Comparison of ENCODE assay signal across 21 cellular contexts in genomic region chr13:45538382-45538781, GRCh38.
A peak's percentile ranks its signal among the peaks of the same experiment; 100 is the strongest.
DNase-seq lines count a peak whose midpoint lies in the region; ATAC-seq and TF ChIP-seq lines count a peak whose summit lies in the region.
"Had no signal": no experiment of that assay in that cellular context is flagged by ENCODE, and none has a peak within 500 bp of the region (broad histone marks: within the 10 kb centered on the region; RNA-seq: fewer than 3 reads in every experiment).

No MANE protein-coding gene starts in this region.

- H2AK5ac ChIP-seq in IMR-90 (ENCODE audit: low read depth, low read length), result peak overlapping the region; percentile 43; the same call in 1 of the 2 replicates

- H4K8ac ChIP-seq in IMR-90 (ENCODE audit: low read depth in 2 of 2, low read length in 2 of 2), result no peak overlapping the region

- no TSS peak for BruUV-seq in IMR-90 (replicated peaks; lab: Mats Ljungman, UMichigan)

- H2BK5ac ChIP-seq in IMR-90 (ENCODE audit: low read depth, low read length, poor library complexity, severe bottlenecking), result no peak overlapping the region

- TF ChIP-seq CTCF in CD8-positive, alpha-beta T cell (IDR thresholded peaks at IDR 0.05), result no peak
- TF ChIP-seq CTCF in IMR-90 (conservative IDR thresholded peaks at IDR 0.05; ENCODE audit: low read depth, low read length), result no peak

- H2AFZ ChIP-seq in IMR-90 (replicated peaks; ENCODE audit: low read length, poor library complexity), result peak overlapping the region; percentile 49

- H3K9me1 ChIP-seq in IMR-90 (ENCODE audit: insufficient read depth, low read length), result peaks cover 4% of the 10 kb centered on the region; the same call in 1 of the 2 replicates

- no peak overlapping the region for H3K4me3 ChIP-seq in CD8-positive, alpha-beta T cell (ENCODE audit: low read depth, low read length)
- no peak overlapping the region for H3K4me3 ChIP-seq in IMR-90 (ENCODE audit: insufficient read depth, low read depth, low read length)
- H3K4me3 ChIP-seq: heart left ventricle, skin epidermis, upper lobe of right lung had no signal

- H3K9ac ChIP-seq in IMR-90 (ENCODE audit: low read depth, low read length), result no peak overlapping the region

- in situ Hi-C loops in IMR-90 (cut with MboI; ENCODE audit: low sequenced_read_pairs), result loop anchor here (10.0 kb wide), 1 partner anchor 64 kb away; no protein-coding TSS in a partner anchor

- H4K5ac ChIP-seq in IMR-90 (ENCODE audit: low read depth, low read length), result no peak overlapping the region

- H3K23ac ChIP-seq in IMR-90 (ENCODE audit: low read depth, low read length), result no peak overlapping the region

- no peaks in the 10 kb centered on the region for H3K9me3 ChIP-seq in CD8-positive, alpha-beta T cell (ENCODE audit: low read length)
- no peaks in the 10 kb centered on the region for H3K9me3 ChIP-seq in IMR-90 (ENCODE audit: control insufficient read depth, insufficient read depth, low read length)
- H3K9me3 ChIP-seq: heart left ventricle, upper lobe of right lung had no signal

- no peak overlapping the region for H3K18ac ChIP-seq in IMR-90 (ENCODE audit: low read depth, low read length)

- peaks cover 19% of the 10 kb centered on the region for H3K36me3 ChIP-seq in CD8-positive, alpha-beta T cell (ENCODE audit: insufficient read depth, low read length)
- H3K36me3 ChIP-seq in IMR-90 (ENCODE audit: control insufficient read depth, insufficient read depth, low read length), result peaks cover 24% of the 10 kb centered on the region

- CTCF ChIA-PET in CD8-positive, alpha-beta T cell (lab: Charles Lee), result no interaction called here
- CTCF ChIA-PET in IMR-90 (lab: Yijun Ruan, JAX), result interaction anchor here (0.7 kb wide), 1 partner anchor 17 kb away, joined by 3 read pairs; no protein-coding TSS in a partner anchor

- H2BK20ac ChIP-seq in IMR-90 (ENCODE audit: low read depth, low read length), result no peak overlapping the region

- H4K91ac ChIP-seq in IMR-90 (ENCODE audit: insufficient read depth, low read depth, low read length), result no peak overlapping the region

- no peak overlapping the region for H3K4me2 ChIP-seq in IMR-90 (ENCODE audit: low read depth, low read length)

- no peak for TF ChIP-seq RAD21 in IMR-90 (IDR thresholded peaks at IDR 0.05; ENCODE audit: low read length)

- no peak overlapping the region for H3K56ac ChIP-seq in IMR-90 (ENCODE audit: extremely low read depth, insufficient read depth, low read length)

- peak overlapping the region; percentile 5 for H3K27ac Mint-ChIP-seq in CD8-positive, alpha-beta T cell
- H3K27ac Mint-ChIP-seq: activated CD4-positive, alpha-beta memory T cell treated with anti-CD3 and anti-CD28 coated beads for 36 hours; activated naive CD4-positive, alpha-beta T cell treated with anti-CD3 and anti-CD28 coated beads for 36 hours; dendritic cell treated with granulocyte-macrophage colony-stimulating factor and Interleukin-4, amounts not matched to agents 40 ng/mL and 50 ng/mL, for 4 days; HFFc6; WTC11 had no signal

- no peak overlapping the region for H2AK9ac ChIP-seq in IMR-90 (replicated peaks; ENCODE audit: low read depth, low read length, poor library complexity)

- H3K27ac ChIP-seq in CD8-positive, alpha-beta T cell (ENCODE audit: low read depth, low read length), result no peak overlapping the region
- H3K27ac ChIP-seq in IMR-90 (ENCODE audit: insufficient read depth, low read length), result no peak overlapping the region
- H3K27ac ChIP-seq: heart left ventricle, skin epidermis, upper lobe of right lung had no signal

- DNase-seq in CD8-positive, alpha-beta T cell, result no peak
- peak; percentile 71 for DNase-seq in COR-L47 (lab: John Stamatoyannopoulos, UW)
- DNase-seq in IMR-90, result no peak
- peak; percentile 66 for DNase-seq in kidney tubule cell (ENCODE audit: low spot score)
- no peak for DNase-seq in LoVo (ENCODE audit: low spot score)
- no peak for DNase-seq in Ammon's horn (ENCODE audit: low spot score)
- DNase-seq: activated CD4-positive, alpha-beta memory T cell treated with anti-CD3 and anti-CD28 coated beads for 36 hours; activated naive CD4-positive, alpha-beta T cell treated with anti-CD3 and anti-CD28 coated beads for 36 hours; activated T-cell treated with anti-CD3 and anti-CD28 coated beads, Interleukin-2, amount 50 U/mL, for 4 hours; amygdala; heart left ventricle; HFFc6; MM.1S; NCI-H187; stimulated activated CD4-positive, alpha-beta T cell treated with anti-CD3 and anti-CD28 coated beads, Interleukin-2, amount 100 ng/mL, for 48 hours; T-helper 9 cell; upper lobe of right lung had no signal

- no peaks in the 10 kb centered on the region for H3K27me3 Mint-ChIP-seq in CD8-positive, alpha-beta T cell (ENCODE audit: low read depth)
- H3K27me3 Mint-ChIP-seq: activated CD4-positive, alpha-beta memory T cell treated with anti-CD3 and anti-CD28 coated beads for 36 hours; dendritic cell treated with granulocyte-macrophage colony-stimulating factor and Interleukin-4, amounts not matched to agents 40 ng/mL and 50 ng/mL, for 4 days had no signal

- POLR2A ChIA-PET in CD8-positive, alpha-beta T cell (lab: Charles Lee), result interaction anchor here (0.6 kb wide), 1 partner anchor 740 kb away, joined by 4 read pairs; no protein-coding TSS in a partner anchor
- POLR2A ChIA-PET in IMR-90 (lab: Charles Lee; ENCODE audit: unreplicated experiment), result interaction anchor here (0.5 kb wide), 1 partner anchor 30 kb away, joined by 4 read pairs; no protein-coding TSS in a partner anchor

- no peaks in the 10 kb centered on the region for H3K27me3 ChIP-seq in CD8-positive, alpha-beta T cell (ENCODE audit: insufficient read depth, low read length)
- no peaks in the 10 kb centered on the region; the same call in 1 of the 2 replicates for H3K27me3 ChIP-seq in IMR-90 (ENCODE audit: control insufficient read depth, insufficient read depth, low read length)
- H3K27me3 ChIP-seq: heart left ventricle, upper lobe of right lung had no signal

- intact Hi-C loops in CD8-positive, alpha-beta T cell (cut with DNase I, micrococcal nuclease), result no loop called here
- intact Hi-C loops in IMR-90 (cut with micrococcal nuclease), result no loop called here

- no peaks in the 10 kb centered on the region for H3K4me1 ChIP-seq in CD8-positive, alpha-beta T cell (ENCODE audit: insufficient read depth, low read length)
- peaks cover 3% of the 10 kb centered on the region; the same call in 1 of the 2 replicates for H3K4me1 ChIP-seq in IMR-90 (ENCODE audit: control insufficient read depth, insufficient read depth, low read length)
- H3K4me1 ChIP-seq: upper lobe of right lung had no signal

- H3K9me3 Mint-ChIP-seq in CD8-positive, alpha-beta T cell, result no peaks in the 10 kb centered on the region
- H3K9me3 Mint-ChIP-seq: activated CD4-positive, alpha-beta memory T cell treated with anti-CD3 and anti-CD28 coated beads for 36 hours; activated naive CD4-positive, alpha-beta T cell treated with anti-CD3 and anti-CD28 coated beads for 36 hours; activated T-cell treated with anti-CD3 and anti-CD28 coated beads, Interleukin-2, amount 50 U/mL, for 4 hours; dendritic cell treated with granulocyte-macrophage colony-stimulating factor and Interleukin-4, amounts not matched to agents 40 ng/mL and 50 ng/mL, for 4 days; HFFc6; WTC11 had no signal

- no peak for TF ChIP-seq POLR2A in IMR-90 (IDR thresholded peaks at IDR 0.05; ENCODE audit: low read depth, low read length)

- no peak for ATAC-seq in CD8-positive, alpha-beta T cell
- ATAC-seq in IMR-90 (ENCODE audit: low read depth) (no peak), HG03135 (IDR thresholded peaks at IDR 0.05; ENCODE audit: unreplicated experiment) (no peak)
- ATAC-seq: heart left ventricle, upper lobe of right lung, WTC11 had no signal

- no peaks in the 10 kb centered on the region for H3K79me1 ChIP-seq in IMR-90 (ENCODE audit: low read depth in 1 of 2, low read length in 2 of 2)

- H3K36me3 Mint-ChIP-seq in CD8-positive, alpha-beta T cell, result peaks cover 29% of the 10 kb centered on the region

- peaks cover 4% of the 10 kb centered on the region; the same call in 1 of the 2 replicates for H4K20me1 ChIP-seq in IMR-90 (ENCODE audit: insufficient read depth, low read length)

- no peak overlapping the region for H3K4ac ChIP-seq in IMR-90 (ENCODE audit: low read depth, low read length)

- no peak overlapping the region for H2BK15ac ChIP-seq in IMR-90 (ENCODE audit: low read depth, low read length)

- no peak overlapping the region for H3K4me3 Mint-ChIP-seq in CD8-positive, alpha-beta T cell
- H3K4me3 Mint-ChIP-seq: activated CD4-positive, alpha-beta memory T cell treated with anti-CD3 and anti-CD28 coated beads for 36 hours; activated naive CD4-positive, alpha-beta T cell treated with anti-CD3 and anti-CD28 coated beads for 36 hours; activated T-cell treated with anti-CD3 and anti-CD28 coated beads, Interleukin-2, amount 50 U/mL, for 4 hours; dendritic cell treated with granulocyte-macrophage colony-stimulating factor and Interleukin-4, amounts not matched to agents 40 ng/mL and 50 ng/mL, for 4 days; HFFc6; WTC11 had no signal

- 88% methylated on average over 1 of the region's 2 CpGs; no CpG with 5 or more reads in 1 of the 2 experiments for WGBS in IMR-90 (ENCODE audit: extremely low coverage in 2 of 2, insufficient read length in 1 of 2), 2 experiments

- dilution Hi-C loops in IMR-90 (cut with HindIII; ENCODE audit: low sequenced_read_pairs, unreplicated experiment), result no loop called here

- no peaks in the 10 kb centered on the region for H3K4me1 Mint-ChIP-seq in CD8-positive, alpha-beta T cell (ENCODE audit: low read depth)
- H3K4me1 Mint-ChIP-seq: WTC11 had no signal

- no peak overlapping the region for H2BK120ac ChIP-seq in IMR-90 (ENCODE audit: low read depth, low read length)

- no peak overlapping the region for H3K14ac ChIP-seq in IMR-90 (replicated peaks; ENCODE audit: low read depth, low read length)

TF ChIP-seq in IMR-90, 13 proteins besides CTCF, POLR2A, EP300 and RAD21 (continues in another document):
- TF ChIP-seq MXI1 (IDR thresholded peaks at IDR 0.05; ENCODE audit: borderline replicate concordance, low read depth, low read length) (no peak), USF2 (IDR thresholded peaks at IDR 0.05; ENCODE audit: low read depth, low read length) (no peak), RCOR1 (IDR thresholded peaks at IDR 0.05; ENCODE audit: insufficient replicate concordance, low read length) (no peak), CEBPB (IDR thresholded peaks at IDR 0.05; ENCODE audit: low read depth, low read length) (no peak), BHLHE40 (IDR thresholded peaks at IDR 0.05; ENCODE audit: low read depth, low read length) (no peak), RFX5 (IDR thresholded peaks at IDR 0.05; ENCODE audit: low read depth, low read length) (no peak)

Comparison
In these comparisons a context has a peak if more than half of its experiments do, and no peak if none do; other contexts are left out.
1. DNase-seq: peak in COR-L47 (single experiment) and kidney tubule cell (single experiment); none in CD8-positive, alpha-beta T cell (0 of 7), IMR-90 (single experiment), LoVo (single experiment) and Ammon's horn (single experiment).